30 cellular contexts compared by ENCODE assay signal in genomic region chr5:145859451-145859850, GRCh38. TPM values are rescaled to one million over a fixed set of nuclear protein-coding genes. Genes with fewer than 3 reads are reported as not detected.
"Had no signal": no experiment of that assay in that cellular context is flagged by ENCODE, and none has a peak within 500 bp of the region (broad histone marks: within the 10 kb centered on the region; RNA-seq: fewer than 3 reads in every experiment).

No MANE protein-coding gene starts in this region.

- H2AFZ ChIP-seq: parathyroid adenoma had no signal

- H3K4me1 ChIP-seq: parathyroid adenoma had no signal

- H3K9me3 ChIP-seq: ascending aorta, esophagus muscularis mucosa, heart right ventricle, psoas muscle, spleen had no signal

- FAIRE-seq: islet of Langerhans, TTC549, urothelium cell line had no signal

- H3K9ac ChIP-seq: parathyroid adenoma had no signal

- H3K79me2 ChIP-seq: parathyroid adenoma had no signal

- DNase-seq: activated CD4-positive, alpha-beta T cell treated with anti-CD3 and anti-CD28 coated beads for 48 hours; activated CD4-positive, alpha-beta T cell treated with anti-CD3 and anti-CD28 coated beads, Interleukin-2, amount 50 U/mL, for 48 hours; activated CD8-positive, alpha-beta memory T cell treated with anti-CD3 and anti-CD28 coated beads for 24 hours; activated effector memory CD4-positive, alpha-beta T cell treated with anti-CD3 and anti-CD28 coated beads, Interleukin-2, amount 50 U/mL, for 16 hours; activated naive CD4-positive, alpha-beta T cell treated with anti-CD3 and anti-CD28 coated beads, Interleukin-2, amount 10 ng/mL, durations not matched to agents 7 days and 5 days; activated naive CD8-positive, alpha-beta T cell treated with anti-CD3 and anti-CD28 coated beads, Interleukin-2, amount 10 ng/mL, durations not matched to agents 7 days and 5 days; caudate nucleus; endodermal cell; foreskin keratinocyte; heart right ventricle; left ventricle myocardium superior; nucleus accumbens; psoas muscle; spleen; stimulated activated naive CD4-positive, alpha-beta T cell; T-helper 9 cell; trophoblast cell had no signal

- H3K27me3 ChIP-seq: ascending aorta, esophagus muscularis mucosa, foreskin keratinocyte, heart right ventricle had no signal

- ATAC-seq: activated CD4-positive, CD25-positive, alpha-beta regulatory T cell treated with anti-CD3 and anti-CD28 coated beads, Interleukin-2, amount 50 U/mL, for 24 hours; left ventricle myocardium superior; psoas muscle had no signal

- H3K27ac ChIP-seq: ascending aorta, esophagus muscularis mucosa, foreskin keratinocyte, heart right ventricle, parathyroid adenoma, psoas muscle, spleen, VCaP had no signal

- H3K36me3 ChIP-seq: ascending aorta, esophagus muscularis mucosa, heart right ventricle, spleen had no signal

- H3K4me3 ChIP-seq: ascending aorta, esophagus muscularis mucosa, heart right ventricle, psoas muscle, spleen had no signal

RNA-seq across cellular contexts. Expression of gene GRXCR2, which starts 13.4 kb away (rescaled TPM):
- total RNA-seq: activated naive CD8-positive, alpha-beta T cell treated with anti-CD3 and anti-CD28 coated beads, Interleukin-2, amount 10 ng/mL, durations not matched to agents 7 days and 5 days; activated T-helper 1 cell treated with anti-CD3 and anti-CD28 coated beads, Interleukin-12 subunit alpha, Interleukin-12 subunit beta, Interleukin-2, Interleukin-4 antibody, amounts not matched to agents 30 ng/mL and 10 ng/mL and 1 ng/mL, durations not matched to agents 14 hours and 24 hours and 36 hours; ascending aorta; endodermal cell; esophagus muscularis mucosa; foreskin keratinocyte; lung microvascular endothelial cell; mucosa of gallbladder; psoas muscle; spleen; temporal lobe had no signal
- polyA plus RNA-seq: foreskin keratinocyte, neural cell, psoas muscle, spleen had no signal

RNA-seq across cellular contexts. Expression of gene PRELID2, which starts 24.3 kb away (rescaled TPM):
- polyA plus RNA-seq: neural cell had no signal
